In genomic region chr1:206606867-206607266, GRCh38 we compare ENCODE assay signal across 1 cellular context.
TF ChIP-seq lines count a peak whose summit lies in the region.

No MANE protein-coding gene starts in this region.

TF ChIP-seq in WTC11, 78 proteins besides CTCF, POLR2A, EP300 and RAD21 (continued from another document):
- TF ChIP-seq, protein P1, sequence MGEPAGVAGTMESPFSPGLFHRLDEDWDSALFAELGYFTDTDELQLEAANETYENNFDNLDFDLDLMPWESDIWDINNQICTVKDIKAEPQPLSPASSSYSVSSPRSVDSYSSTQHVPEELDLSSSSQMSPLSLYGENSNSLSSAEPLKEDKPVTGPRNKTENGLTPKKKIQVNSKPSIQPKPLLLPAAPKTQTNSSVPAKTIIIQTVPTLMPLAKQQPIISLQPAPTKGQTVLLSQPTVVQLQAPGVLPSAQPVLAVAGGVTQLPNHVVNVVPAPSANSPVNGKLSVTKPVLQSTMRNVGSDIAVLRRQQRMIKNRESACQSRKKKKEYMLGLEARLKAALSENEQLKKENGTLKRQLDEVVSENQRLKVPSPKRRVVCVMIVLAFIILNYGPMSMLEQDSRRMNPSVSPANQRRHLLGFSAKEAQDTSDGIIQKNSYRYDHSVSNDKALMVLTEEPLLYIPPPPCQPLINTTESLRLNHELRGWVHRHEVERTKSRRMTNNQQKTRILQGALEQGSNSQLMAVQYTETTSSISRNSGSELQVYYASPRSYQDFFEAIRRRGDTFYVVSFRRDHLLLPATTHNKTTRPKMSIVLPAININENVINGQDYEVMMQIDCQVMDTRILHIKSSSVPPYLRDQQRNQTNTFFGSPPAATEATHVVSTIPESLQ (CRISPR knock-in tag; IDR thresholded peaks at IDR 0.05) = no peak
- no peak for TF ChIP-seq FOXP1 (CRISPR knock-in tag; IDR thresholded peaks at IDR 0.05; ENCODE audit: borderline replicate concordance)
TF ChIP-seq in WTC11: peak in this region for 0.
